In the genomic region with DNA sequence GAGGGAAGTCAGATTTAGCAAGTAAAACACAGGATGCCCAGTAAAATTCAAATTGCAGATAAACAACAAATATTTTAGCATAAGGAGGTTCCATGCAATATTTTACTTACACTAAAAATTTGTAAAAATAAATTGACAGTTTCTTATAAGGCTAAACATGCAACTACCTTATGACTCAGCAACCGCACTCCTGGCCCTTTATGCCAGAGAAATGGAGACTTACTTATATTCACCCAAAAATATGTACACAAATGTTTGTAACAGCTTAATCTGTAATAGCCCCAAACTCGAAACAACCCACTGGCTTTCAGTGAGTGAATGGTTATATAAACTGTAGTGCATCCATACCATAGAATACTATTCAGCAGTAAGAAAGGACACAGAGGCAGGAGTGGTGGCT, we compare ENCODE assay signal across 20 cellular contexts. TPM values are rescaled to one million over a fixed set of nuclear protein-coding genes. Genes with fewer than 3 reads are reported as not detected.
DNase-seq lines count a peak whose midpoint lies in the region; ATAC-seq and TF ChIP-seq lines count a peak whose summit lies in the region.
"Had no signal": no experiment of that assay in that cellular context is flagged by ENCODE, and none has a peak within 500 bp of the region (broad histone marks: within the 10 kb centered on the region; RNA-seq: fewer than 3 reads in every experiment).

No MANE protein-coding gene starts in this region.

- no peak overlapping the region for H3K56ac ChIP-seq in H9 (ENCODE audit: insufficient read length, low read depth, low read length)

- H4K91ac ChIP-seq in H9 (ENCODE audit: insufficient read length, low read depth, low read length): no peak overlapping the region

- H4K20me1 ChIP-seq in hepatocyte (ENCODE audit: insufficient read depth, poor library complexity, severe bottlenecking): no peaks in the 10 kb centered on the region
- H4K20me1 ChIP-seq in H9 (ENCODE audit: control insufficient read depth, insufficient read depth, insufficient read length): no peaks in the 10 kb centered on the region

- no peak overlapping the region for H3K23ac ChIP-seq in H9 (ENCODE audit: insufficient read length, low read depth, low read length)

- no peaks in the 10 kb centered on the region for H3K23me2 ChIP-seq in H9 (ENCODE audit: insufficient read length, low read depth, low read length, poor library complexity, severe bottlenecking)

- no peaks in the 10 kb centered on the region for H3K9me3 ChIP-seq in hepatocyte (ENCODE audit: low read depth)
- no peaks in the 10 kb centered on the region for H3K9me3 ChIP-seq in H9 (ENCODE audit: control insufficient read depth, low read depth, low read length)
- H3K9me3 ChIP-seq: BE2C, thoracic aorta had no signal

- no peak overlapping the region for H2AFZ ChIP-seq in hepatocyte
- H2AFZ ChIP-seq in H9 (ENCODE audit: low read length): no peak overlapping the region

- H4K8ac ChIP-seq in H9 (replicated peaks; ENCODE audit: insufficient read length, low read depth, low read length): no peak overlapping the region

- H3K4ac ChIP-seq in H9 (ENCODE audit: low read depth, low read length): no peak overlapping the region

- no peaks in the 10 kb centered on the region for H3K36me3 Mint-ChIP-seq in activated CD8-positive, alpha-beta memory T cell treated with anti-CD3 and anti-CD28 coated beads, Interleukin-2, amount 10 ng/mL, durations not matched to agents 7 days and 5 days
- H3K36me3 Mint-ChIP-seq in H9 (ENCODE audit: insufficient read depth in 1 of 3, low read depth in 3 of 3): peaks cover 0 to 3% (median 0%) of the 10 kb centered on the region in 3 experiments; a peak in 1 of 7 replicates
- H3K36me3 Mint-ChIP-seq: stimulated activated naive B cell treated with anti-CD40 and anti-IgM and Interleukin-4, amounts not matched to agents 10 μg/mL and 1 μg/mL and 100 μg/mL, for 72 hours had no signal

- no peak overlapping the region for H2BK15ac ChIP-seq in H9 (ENCODE audit: low read depth, low read length)

- POLR2A ChIA-PET in RWPE1 (lab: Yijun Ruan, JAX; ENCODE audit: low non-redundant PET): no interaction called here

- 93% methylated on average over 2 of the region's 2 CpGs for WGBS in hepatocyte (ENCODE audit: low lambda C conversion rate, missing lambda C conversion rate)
- WGBS in H9 (ENCODE audit: extremely low coverage, insufficient read length, low lambda C conversion rate): no CpG with 5 or more reads among the region's 2 CpGs

- no peak overlapping the region for H3K4me3 Mint-ChIP-seq in activated CD8-positive, alpha-beta memory T cell treated with anti-CD3 and anti-CD28 coated beads, Interleukin-2, amount 10 ng/mL, durations not matched to agents 7 days and 5 days
- H3K4me3 Mint-ChIP-seq in H9: no peak overlapping the region
- H3K4me3 Mint-ChIP-seq: activated CD8-positive, alpha-beta T cell treated with anti-CD3 and anti-CD28 coated beads for 36 hours; activated T-cell treated with anti-CD3 and anti-CD28 coated beads, Interleukin-2, amount 50 U/mL, for 24 hours; dendritic cell treated with granulocyte-macrophage colony-stimulating factor and Interleukin-4, amounts not matched to agents 40 ng/mL and 50 ng/mL, for 4 days; stimulated activated naive B cell treated with anti-CD40 and anti-IgM and Interleukin-4, amounts not matched to agents 10 μg/mL and 1 μg/mL and 100 μg/mL, for 72 hours had no signal

- H3K36me3 ChIP-seq in hepatocyte (replicated peaks; ENCODE audit: insufficient read depth, low read depth): no peaks in the 10 kb centered on the region
- H3K36me3 ChIP-seq: BE2C, thoracic aorta had no signal

- H2AK5ac ChIP-seq in H9 (ENCODE audit: insufficient read length, low read length): no peak overlapping the region

- ATAC-seq in activated CD8-positive, alpha-beta memory T cell treated with anti-CD3 and anti-CD28 coated beads, Interleukin-2, amount 10 ng/mL, durations not matched to agents 7 days and 5 days: peak; percentile 47
- no peak for ATAC-seq in HG02973 (IDR thresholded peaks at IDR 0.05; ENCODE audit: unreplicated experiment)
- ATAC-seq in HG03175 (IDR thresholded peaks at IDR 0.05; ENCODE audit: unreplicated experiment): no peak
- ATAC-seq: activated CD8-positive, alpha-beta T cell treated with anti-CD3 and anti-CD28 coated beads for 36 hours; stimulated activated naive B cell treated with anti-CD40 and anti-IgM and Interleukin-4, amounts not matched to agents 10 μg/mL and 1 μg/mL and 100 μg/mL, for 72 hours had no signal

- H3K14ac ChIP-seq in H9 (ENCODE audit: insufficient read depth, low read length): no peak overlapping the region

- H3K27ac ChIP-seq in RWPE1 (peak overlapping the region; percentile 29), hepatocyte (peak overlapping the region; percentile 96), H9 (ENCODE audit: insufficient read length, low read depth, low read length) (no peak overlapping the region)
- H3K27ac ChIP-seq: thoracic aorta had no signal

- H3K4me1 ChIP-seq in hepatocyte (ENCODE audit: insufficient read depth) (peaks cover 29% of the 10 kb centered on the region), H9 (ENCODE audit: insufficient read depth, low read length) (no peaks in the 10 kb centered on the region)

- no peak overlapping the region for H3T11ph ChIP-seq in H9 (ENCODE audit: low read length)

- H3K79me1 ChIP-seq in H9 (ENCODE audit: insufficient read depth, low read depth, low read length, poor library complexity, severe bottlenecking): no peaks in the 10 kb centered on the region

- H3K79me2 ChIP-seq in hepatocyte (no peaks in the 10 kb centered on the region), H9 (ENCODE audit: insufficient read depth, low read length) (no peaks in the 10 kb centered on the region)

- H4K5ac ChIP-seq in H9 (ENCODE audit: insufficient read length, low read depth, low read length): no peak overlapping the region

- H2BK120ac ChIP-seq in H9 (ENCODE audit: low read depth, low read length, poor library complexity, severe bottlenecking): no peak overlapping the region

- no peaks in the 10 kb centered on the region for H3K9me3 Mint-ChIP-seq in activated CD8-positive, alpha-beta memory T cell treated with anti-CD3 and anti-CD28 coated beads, Interleukin-2, amount 10 ng/mL, durations not matched to agents 7 days and 5 days (ENCODE audit: low read depth)
- H3K9me3 Mint-ChIP-seq in H9: no peaks in the 10 kb centered on the region
- H3K9me3 Mint-ChIP-seq: activated CD8-positive, alpha-beta T cell treated with anti-CD3 and anti-CD28 coated beads for 36 hours; activated T-cell treated with anti-CD3 and anti-CD28 coated beads, Interleukin-2, amount 50 U/mL, for 24 hours; dendritic cell treated with granulocyte-macrophage colony-stimulating factor and Interleukin-4, amounts not matched to agents 40 ng/mL and 50 ng/mL, for 4 days; stimulated activated naive B cell treated with anti-CD40 and anti-IgM and Interleukin-4, amounts not matched to agents 10 μg/mL and 1 μg/mL and 100 μg/mL, for 72 hours had no signal

- no peak overlapping the region for H3K9ac ChIP-seq in H9 (ENCODE audit: extremely low read depth, insufficient read length, low read length)

- CTCF ChIA-PET in activated CD8-positive, alpha-beta memory T cell treated with anti-CD3 and anti-CD28 coated beads, Interleukin-2, amount 10 ng/mL, durations not matched to agents 7 days and 5 days (lab: Charles Lee): interaction anchor here (1.6 kb wide), 1 partner anchor 26 kb away, joined by 4 read pairs; no protein-coding TSS in a partner anchor
- CTCF ChIA-PET in RWPE1 (lab: Yijun Ruan, JAX): no interaction called here

- H3K4me1 Mint-ChIP-seq in activated CD8-positive, alpha-beta memory T cell treated with anti-CD3 and anti-CD28 coated beads, Interleukin-2, amount 10 ng/mL, durations not matched to agents 7 days and 5 days: peaks cover 31% of the 10 kb centered on the region
- peaks cover 7 to 11% of the 10 kb centered on the region in 2 experiments; a peak in 3 of 4 replicates for H3K4me1 Mint-ChIP-seq in H9

- H2BK20ac ChIP-seq in H9 (ENCODE audit: low read depth, low read length, poor library complexity, severe bottlenecking): no peak overlapping the region

- H2BK12ac ChIP-seq in H9 (ENCODE audit: insufficient read length, low read depth, low read length): no peak overlapping the region

- TF ChIP-seq CTCF in RWPE1 (conservative IDR thresholded peaks at IDR 0.05; ENCODE audit: low read depth) (no peak), hepatocyte (IDR thresholded peaks at IDR 0.05; ENCODE audit: poor library complexity) (no peak), H9 (conservative IDR thresholded peaks at IDR 0.05) (no peak)

- H3K27me3 ChIP-seq in hepatocyte: no peaks in the 10 kb centered on the region
- no peaks in the 10 kb centered on the region for H3K27me3 ChIP-seq in H9 (ENCODE audit: insufficient read depth, low read length)
- H3K27me3 ChIP-seq: BE2C had no signal

- H3K4me3 ChIP-seq in hepatocyte: no peak overlapping the region
- H3K4me3 ChIP-seq: thoracic aorta had no signal

- no peak overlapping the region for H2BK5ac ChIP-seq in H9 (ENCODE audit: insufficient read length, low read length)

- H3K18ac ChIP-seq in H9 (ENCODE audit: insufficient read length, low read depth, low read length): no peak overlapping the region

- no peak overlapping the region for H3K4me2 ChIP-seq in hepatocyte
- no peak overlapping the region for H3K4me2 ChIP-seq in H9 (ENCODE audit: insufficient read depth, insufficient read length, low read length)

- H3K9me2 ChIP-seq in hepatocyte (replicated peaks; ENCODE audit: insufficient read depth): no peaks in the 10 kb centered on the region

- peak overlapping the region; percentile 78 for H3K27ac Mint-ChIP-seq in activated CD8-positive, alpha-beta memory T cell treated with anti-CD3 and anti-CD28 coated beads, Interleukin-2, amount 10 ng/mL, durations not matched to agents 7 days and 5 days
- H3K27ac Mint-ChIP-seq in H9: no peak overlapping the region
- H3K27ac Mint-ChIP-seq: activated CD8-positive, alpha-beta T cell treated with anti-CD3 and anti-CD28 coated beads for 36 hours; activated T-cell treated with anti-CD3 and anti-CD28 coated beads, Interleukin-2, amount 50 U/mL, for 24 hours; dendritic cell treated with granulocyte-macrophage colony-stimulating factor and Interleukin-4, amounts not matched to agents 40 ng/mL and 50 ng/mL, for 4 days; stimulated activated naive B cell treated with anti-CD40 and anti-IgM and Interleukin-4, amounts not matched to agents 10 μg/mL and 1 μg/mL and 100 μg/mL, for 72 hours had no signal

- no peaks in the 10 kb centered on the region for H3K27me3 Mint-ChIP-seq in activated CD8-positive, alpha-beta memory T cell treated with anti-CD3 and anti-CD28 coated beads, Interleukin-2, amount 10 ng/mL, durations not matched to agents 7 days and 5 days
- H3K27me3 Mint-ChIP-seq in H9 (ENCODE audit: low read depth): no peaks in the 10 kb centered on the region
- H3K27me3 Mint-ChIP-seq: activated CD8-positive, alpha-beta T cell treated with anti-CD3 and anti-CD28 coated beads for 36 hours; activated T-cell treated with anti-CD3 and anti-CD28 coated beads, Interleukin-2, amount 50 U/mL, for 24 hours; dendritic cell treated with granulocyte-macrophage colony-stimulating factor and Interleukin-4, amounts not matched to agents 40 ng/mL and 50 ng/mL, for 4 days; stimulated activated naive B cell treated with anti-CD40 and anti-IgM and Interleukin-4, amounts not matched to agents 10 μg/mL and 1 μg/mL and 100 μg/mL, for 72 hours had no signal

- peak; percentile 57 for DNase-seq in activated CD8-positive, alpha-beta memory T cell treated with anti-CD3 and anti-CD28 coated beads, Interleukin-2, amount 10 ng/mL, durations not matched to agents 7 days and 5 days
- no peak for DNase-seq in activated CD8-positive, alpha-beta memory T cell treated with anti-CD3 and anti-CD28 coated beads, Interleukin-2, amount 50 U/mL, for 4 hours
- no peak for DNase-seq in RWPE1 (ENCODE audit: low spot score)
- DNase-seq in hepatocyte (ENCODE audit: low spot score): no peak
- DNase-seq in ecto neural progenitor cell (ENCODE audit: low spot score): no peak
- no peak for DNase-seq in H9
- DNase-seq: activated CD8-positive, alpha-beta T cell treated with anti-CD3 and anti-CD28 coated beads for 36 hours; activated naive CD4-positive, alpha-beta T cell treated with Interleukin-2 at 50 U/mL for 16 hours; activated T-cell treated with anti-CD3 and anti-CD28 coated beads, Interleukin-2, amount 50 U/mL, for 24 hours; amniotic stem cell; BE2C; COR-L47; NCI-H1694; NCI-H526 treated with DMSO at 0.1 percent for 48 hours; stimulated activated CD4-positive, alpha-beta T cell treated with anti-CD3 and anti-CD28 coated beads, Interleukin-1b, Interleukin-23, amount 100 ng/mL, for 48 hours; stimulated activated naive B cell treated with anti-CD40 and anti-IgM and Interleukin-4, amounts not matched to agents 10 μg/mL and 1 μg/mL and 100 μg/mL, for 72 hours had no signal

RNA-seq across cellular contexts. Expression of a gene that starts 28.6 kb away (rescaled TPM):
- 100 to 1,000 TPM in 1 of 2 experiments, 10 to 100 TPM in 1; 84.6 to 128 TPM for total RNA-seq in activated CD8-positive, alpha-beta memory T cell treated with anti-CD3 and anti-CD28 coated beads, Interleukin-2, amount 10 ng/mL, durations not matched to agents 7 days and 5 days
- total RNA-seq in hepatocyte (10.0 and 12.2 TPM in 2 replicates), H9 (2021) (12.5 and 14.7 TPM in 2 replicates)
- polyA plus RNA-seq in hepatocyte: 7.4 and 8.1 TPM in 2 replicates

RNA-seq across cellular contexts. Expression of a gene that starts 44.9 kb away (rescaled TPM):
- 10 to 100 TPM in 1 of 2 experiments, 1 to 10 TPM in 1; 6.2 to 11.5 TPM for total RNA-seq in activated CD8-positive, alpha-beta memory T cell treated with anti-CD3 and anti-CD28 coated beads, Interleukin-2, amount 10 ng/mL, durations not matched to agents 7 days and 5 days
- total RNA-seq in hepatocyte: 24.6 and 27.1 TPM in 2 replicates
- 11.7 and 12.8 TPM in 2 replicates for polyA plus RNA-seq in hepatocyte
- 15.5 and 15.8 TPM in 2 replicates for total RNA-seq in H9 (2021)
